ENCODE assay signal across 8 cellular contexts in the genomic region with DNA sequence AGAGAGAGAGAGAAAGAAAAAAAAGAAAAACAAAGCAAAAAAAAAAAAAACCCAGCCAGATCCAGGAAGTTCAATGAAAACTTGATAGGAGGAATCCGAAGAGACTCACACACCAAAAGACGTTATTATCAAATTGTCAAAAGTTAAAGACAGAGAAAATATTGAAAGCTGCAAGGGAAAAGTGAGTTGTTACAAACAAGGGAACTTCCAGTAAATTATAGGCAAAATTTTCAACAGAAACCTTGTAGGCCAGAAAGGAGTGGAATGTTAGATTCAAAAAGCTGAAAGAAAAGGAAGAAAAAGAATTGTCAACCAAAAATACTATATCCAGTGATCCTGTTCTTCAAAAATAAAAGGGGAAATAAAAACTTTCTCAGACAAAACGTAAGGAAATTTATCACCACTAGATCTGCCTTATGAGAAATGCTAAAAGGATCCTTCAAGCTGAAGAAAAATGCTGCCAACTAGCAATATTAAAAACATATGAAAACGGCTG.
"Had no signal": no experiment of that assay in that cellular context is flagged by ENCODE, and none has a peak within 500 bp of the region (broad histone marks: within the 10 kb centered on the region; RNA-seq: fewer than 3 reads in every experiment).

No MANE protein-coding gene starts in this region.

- H3K27ac ChIP-seq: GM23248, HL-60, KMS-11 had no signal

- H3K4me3 ChIP-seq: GM23248, HAP-1 had no signal

- DNase-seq: GM23248, GOT3, H7 had no signal

- H3K36me3 ChIP-seq: HAP-1 had no signal

- H3K4me2 ChIP-seq: KMS-11 had no signal

- ATAC-seq: HCT116, HepG2 had no signal

- FAIRE-seq: HepG2 had no signal

- H3K9ac ChIP-seq: GM23248, KMS-11 had no signal

- H3K4me1 ChIP-seq: HAP-1 had no signal

- H2AFZ ChIP-seq: GM23248 had no signal
